ENCODE assay signal across 8 cellular contexts in the genomic region with DNA sequence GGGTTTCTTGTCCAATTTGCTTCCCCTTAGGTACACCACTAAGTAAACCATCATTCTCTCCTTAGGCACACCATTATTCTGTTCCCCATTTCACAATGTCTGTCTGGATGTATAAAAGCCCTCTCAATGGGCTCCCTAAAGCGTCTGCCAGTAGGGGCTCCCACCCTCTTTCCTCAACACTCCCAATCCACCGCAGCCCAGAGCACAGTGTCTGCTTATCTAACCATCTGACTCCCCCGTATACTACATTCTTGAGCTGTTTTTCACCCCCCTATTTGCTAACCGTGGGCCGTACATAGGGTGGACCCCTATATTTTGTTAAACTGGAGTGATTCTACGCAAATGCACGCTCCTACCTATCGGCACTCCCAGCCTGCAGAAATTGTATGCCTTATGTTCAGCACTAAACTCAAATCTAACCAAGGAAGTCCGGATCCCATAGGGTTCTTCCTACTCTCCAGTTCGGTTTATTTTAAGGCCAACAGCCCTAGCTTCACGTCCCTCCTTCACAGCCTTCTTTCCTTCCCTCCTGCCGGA. TPM values are rescaled to one million over a fixed set of nuclear protein-coding genes. Genes with fewer than 3 reads are reported as not detected.
DNase-seq lines count a peak whose midpoint lies in the region; ATAC-seq, FAIRE-seq and TF ChIP-seq lines count a peak whose summit lies in the region.

No MANE protein-coding gene starts in this region.

- H4K5ac ChIP-seq in H1 (ENCODE audit: insufficient read length, low read depth, low read length): peak overlapping the region; percentile 32

- H3K4me3 ChIP-seq in HUES64 (ENCODE audit: low read length) (peak overlapping the region; percentile 97), SJSA1 (peak overlapping the region; percentile 73), H1 (ENCODE audit: extremely low read depth in 1 of 4, insufficient read depth in 2 of 4, low read depth in 3 of 4, low read length in 4 of 4) (peak overlapping the region; percentile 79 to 99 (median 90)), mucosa of rectum (ENCODE audit: low read length in 2 of 2) (peak overlapping the region; percentile 86 to 92)

- H3K27me3 ChIP-seq in HUES64 (ENCODE audit: insufficient read depth, low read length): no peaks in the 10 kb centered on the region
- H3K27me3 ChIP-seq in SJSA1 (replicated peaks): no peaks in the 10 kb centered on the region
- no peaks in the 10 kb centered on the region for H3K27me3 ChIP-seq in H1 (replicated peaks in 1 of 4; ENCODE audit: control insufficient read depth in 3 of 4, extremely low read depth in 1 of 4, insufficient read depth in 3 of 4, low read length in 3 of 4)
- no peaks in the 10 kb centered on the region for H3K27me3 ChIP-seq in mucosa of rectum (ENCODE audit: control insufficient read depth in 2 of 2, insufficient read depth in 2 of 2, low read length in 2 of 2)

- H3K9me3 ChIP-seq in HUES64 (ENCODE audit: insufficient read depth, low read depth, low read length): no peaks in the 10 kb centered on the region
- H3K9me3 ChIP-seq in SJSA1 (replicated peaks): no peaks in the 10 kb centered on the region
- no peaks in the 10 kb centered on the region for H3K9me3 ChIP-seq in H1 (ENCODE audit: insufficient read depth in 2 of 2, low read depth in 1 of 2, low read length in 1 of 2)
- H3K9me3 ChIP-seq in mucosa of rectum (ENCODE audit: control insufficient read depth in 2 of 2, low read length in 2 of 2): no peaks in the 10 kb centered on the region

- peak; percentile 12 for ATAC-seq in GM19372 (IDR thresholded peaks at IDR 0.05; ENCODE audit: low read depth, unreplicated experiment)

- POLR2A ChIA-PET in H1 (lab: Charles Lee; ENCODE audit: partially characterized antibody): interaction anchor here (0.6 to 2.1 kb wide), 24 partner anchors 8 to 160 kb away, joined by 3 to 7 read pairs (median 4); partner anchors contain the start of genes CASC3, CSF3, GSDMA and LRRC3C

- peaks cover 12 to 28% of the 10 kb centered on the region in 2 experiments for H3K79me2 ChIP-seq in H1 (ENCODE audit: control insufficient read depth in 1 of 2, insufficient read depth in 2 of 2, low read length in 2 of 2)

- H3K4me2 ChIP-seq in H1 (ENCODE audit: insufficient read depth in 1 of 2, low read depth in 2 of 2, low read length in 2 of 2): peak overlapping the region; percentile 69 to 90

- no peak overlapping the region for H2BK120ac ChIP-seq in H1 (replicated peaks; ENCODE audit: low read depth, low read length)

- H3K23ac ChIP-seq in H1 (ENCODE audit: insufficient read length): no peak overlapping the region

- peak overlapping the region; percentile 43 for H3K56ac ChIP-seq in H1 (replicated peaks; ENCODE audit: insufficient read length, low read depth, low read length)

- DNase-seq in DMS 273 treated with DMSO at 0.1 percent for 48 hours (lab: John Stamatoyannopoulos, UW) (peak; percentile 31), SJSA1 (ENCODE audit: low read depth in 1 of 2, low spot score in 2 of 2) (no peak), H1 (ENCODE audit: low read depth in 1 of 2, low spot score in 2 of 2) (no peak), dedifferentiated amniotic fluid mesenchymal stem cell (ENCODE audit: extremely low spot score) (no peak), GM10266 (ENCODE audit: extremely low spot score) (no peak)

- H2BK15ac ChIP-seq in H1 (ENCODE audit: low read length): peak overlapping the region; percentile 99; the same call in 1 of the 2 replicates

- H3K14ac ChIP-seq in H1 (ENCODE audit: insufficient read length): no peak overlapping the region

- peak overlapping the region; percentile 55 for H3K18ac ChIP-seq in H1 (ENCODE audit: extremely low read depth, low read length)

- H3K27ac ChIP-seq in HUES64 (ENCODE audit: low read depth, low read length): peak overlapping the region; percentile 86; the same call in 1 of the 2 replicates
- peak overlapping the region; percentile 19; the same call in 1 of the 2 replicates for H3K27ac ChIP-seq in SJSA1
- peak overlapping the region; percentile 43; the same call in 1 of the 2 replicates for H3K27ac ChIP-seq in H1 (ENCODE audit: low read depth, low read length)
- peak overlapping the region; percentile 89 to 91 for H3K27ac ChIP-seq in mucosa of rectum (ENCODE audit: low read depth in 2 of 2, low read length in 2 of 2)

- peak overlapping the region; percentile 84 for H2BK5ac ChIP-seq in H1 (ENCODE audit: low read depth, low read length)

- 4% methylated on average over 12 of the region's 12 CpGs for WGBS in HUES64
- 2% methylated on average over 11 of the region's 12 CpGs; no CpG with 5 or more reads in 1 of the 2 experiments for WGBS in H1 (ENCODE audit: extremely low coverage in 1 of 2, insufficient coverage in 1 of 2, insufficient read length in 1 of 2, insufficient replicate concordance in 2 of 2, low coverage in 1 of 2, low lambda C conversion rate in 2 of 2, missing lambda C conversion rate in 1 of 2), 2 experiments

- peak in 2 of 3 experiments; percentile 17 to 31; a peak in 2 of 4 replicates for TF ChIP-seq CTCF in H1 (IDR thresholded peaks at IDR 0.05; ENCODE audit: control extremely low read depth in 1 of 3, insufficient read depth in 1 of 3, low read depth in 1 of 3, low read length in 3 of 3)
- TF ChIP-seq CTCF in GM10266 (IDR thresholded peaks at IDR 0.05; ENCODE audit: control insufficient read depth, insufficient read depth, low read depth, missing control alignments): no peak

- H3K4me1 ChIP-seq in HUES64 (ENCODE audit: insufficient read depth, low read length) (peaks cover 18% of the 10 kb centered on the region), SJSA1 (replicated peaks) (peaks cover 18% of the 10 kb centered on the region), H1 (replicated peaks in 1 of 4; ENCODE audit: control insufficient read depth in 3 of 4, insufficient read depth in 4 of 4, low read length in 3 of 4) (peaks cover 0 to 6% (median 3%) of the 10 kb centered on the region in 4 experiments; a peak in 5 of 7 replicates), mucosa of rectum (ENCODE audit: control insufficient read depth in 2 of 2, insufficient read depth in 2 of 2, low read length in 2 of 2) (peaks cover 6 to 20% of the 10 kb centered on the region in 2 donors)

- H3K9ac ChIP-seq in HUES64 (ENCODE audit: low read depth, low read length): peak overlapping the region; percentile 95
- H3K9ac ChIP-seq in H1 (replicated peaks in 1 of 4; ENCODE audit: extremely low read depth in 1 of 4, low read depth in 3 of 4, low read length in 3 of 4): peak overlapping the region in 3 of 4 experiments; percentile 25 to 60 (median 59); a peak in 6 of 7 replicates
- H3K9ac ChIP-seq in mucosa of rectum (ENCODE audit: low read depth in 1 of 2, low read length in 2 of 2): peak overlapping the region; percentile 93 to 99

- 0 out of 2 replicates have a peak overlapping the region, but pooled peaks have one; percentile 40 for H2BK20ac ChIP-seq in H1 (ENCODE audit: low read length)

- peak overlapping the region; percentile 13 for H2BK12ac ChIP-seq in H1 (ENCODE audit: low read depth, low read length)

- CTCF ChIA-PET in H1 (lab: Charles Lee; ENCODE audit: partially characterized antibody): interaction anchor here (0.6 to 2.7 kb wide), 15 partner anchors 8 to 358 kb away, joined by 3 to 31 read pairs (median 6); no protein-coding TSS in a partner anchor

- H4K91ac ChIP-seq in H1 (replicated peaks; ENCODE audit: insufficient read length, low read length): peak overlapping the region; percentile 36

- 0 out of 4 replicates have a peak, but pooled peaks of 1 of the 2 experiments have one; percentile 10 for TF ChIP-seq RAD21 in H1 (IDR thresholded peaks at IDR 0.05 in 1 of 2, conservative IDR thresholded peaks at IDR 0.05 in 1 of 2; ENCODE audit: low read depth in 2 of 2, low read length in 2 of 2)

- H4K20me1 ChIP-seq in H1 (replicated peaks in 1 of 2; ENCODE audit: control insufficient read depth in 1 of 2, insufficient read depth in 2 of 2, low read length in 2 of 2): peaks cover 4 to 13% of the 10 kb centered on the region in 2 experiments

- TF ChIP-seq POLR2A in H1 (IDR thresholded peaks at IDR 0.05; ENCODE audit: control extremely low read depth in 1 of 2, low read depth in 2 of 2, low read length in 2 of 2): no peak; a peak in 1 of 3 replicates

- H2AK5ac ChIP-seq in H1 (ENCODE audit: low read depth, low read length): no peak overlapping the region

- peak overlapping the region; percentile 77 for H2AFZ ChIP-seq in H1 (ENCODE audit: low read length)

- H4K8ac ChIP-seq in H1 (ENCODE audit: extremely low read depth, insufficient read depth, low read length): no peak overlapping the region

- no peak for FAIRE-seq in H1 (lab: Jason Lieb, UNC)

- peaks cover 17% of the 10 kb centered on the region for H3K23me2 ChIP-seq in H1 (ENCODE audit: low read depth, low read length)

- H3K79me1 ChIP-seq in H1 (ENCODE audit: low read depth, low read length): peaks cover 2% of the 10 kb centered on the region; the same call in 1 of the 2 replicates

- H3K4ac ChIP-seq in H1 (replicated peaks; ENCODE audit: insufficient read length, low read depth, low read length): no peak overlapping the region

- peaks cover 15% of the 10 kb centered on the region for H3K36me3 ChIP-seq in HUES64 (ENCODE audit: insufficient read depth, low read length)
- H3K36me3 ChIP-seq in SJSA1: peaks cover 21% of the 10 kb centered on the region
- H3K36me3 ChIP-seq in H1 (ENCODE audit: control insufficient read depth in 2 of 4, insufficient read depth in 4 of 4, low read length in 3 of 4): peaks cover 6 to 9% (median 8%) of the 10 kb centered on the region in 4 experiments; a peak in 6 of 8 replicates
- peaks cover 9% of the 10 kb centered on the region in 2 donors for H3K36me3 ChIP-seq in mucosa of rectum (ENCODE audit: control insufficient read depth in 2 of 2, insufficient read depth in 2 of 2, low read length in 2 of 2)

- TF ChIP-seq EP300 in H1 (IDR thresholded peaks at IDR 0.05; ENCODE audit: borderline replicate concordance in 1 of 2, low read depth in 2 of 2, low read length in 2 of 2): no peak

RNA-seq across cellular contexts. Expression of gene PSMD3, which starts 0.7 kb away (rescaled TPM):
- polyA plus RNA-seq in HUES64 (2013, experiment 1 of 2): 165 TPM
- 153 TPM for polyA plus RNA-seq in HUES64 (2013, experiment 2 of 2)
- total RNA-seq in SJSA1 (2014; rRNA removed; shearing (Covaris generic)): 98.3 and 167 TPM in 2 replicates
- 198 TPM in 2 replicates for total RNA-seq in H1 (2021; fragmentation: NEBNext Ultra II Directional; extraction: Animal tissue kit (Norgen Biotek cat#: 25700))
- polyA plus RNA-seq in H1 (2011; rRNA removed): 151 and 182 TPM in 2 replicates
- polyA plus RNA-seq in H1 (2011; cell fraction: cytosol; rRNA removed): 163 TPM
- 205 TPM for polyA plus RNA-seq in H1 (2011; cell fraction: nucleus; rRNA removed)
- polyA plus RNA-seq in H1 (2012, experiment 1 of 2): 176 to 222 TPM (median 218 TPM) in 4 replicates
- 235 TPM for polyA plus RNA-seq in H1 (2012, experiment 2 of 2)
- polyA plus RNA-seq in H1 (2013, experiment 1 of 2): 142 TPM
- polyA plus RNA-seq in H1 (2013, experiment 2 of 2): 143 TPM
- polyA minus RNA-seq in H1 (2011; rRNA and poly(A)+ RNA removed): 133 and 164 TPM in 2 replicates
- 79.9 TPM for polyA minus RNA-seq in H1 (2011; cell fraction: cytosol; rRNA and poly(A)+ RNA removed)
- polyA minus RNA-seq in H1 (2011; cell fraction: nucleus; rRNA and poly(A)+ RNA removed): 44.9 TPM

RNA-seq across cellular contexts. Expression of gene GSDMA, which starts 17.1 kb away (rescaled TPM):
- polyA plus RNA-seq in HUES64 (2013, experiment 1 of 2): not detected
- polyA plus RNA-seq in HUES64 (2013, experiment 2 of 2): not detected
- not detected in 2 replicates for total RNA-seq in SJSA1 (2014; rRNA removed; shearing (Covaris generic))
- not detected in 2 replicates for total RNA-seq in H1 (2021; fragmentation: NEBNext Ultra II Directional; extraction: Animal tissue kit (Norgen Biotek cat#: 25700))
- 0.03 and 0.05 TPM in 2 replicates for polyA plus RNA-seq in H1 (2011; rRNA removed)
- not detected for polyA plus RNA-seq in H1 (2011; cell fraction: cytosol; rRNA removed)
- not detected for polyA plus RNA-seq in H1 (2011; cell fraction: nucleus; rRNA removed)
- not detected in 4 replicates for polyA plus RNA-seq in H1 (2012, experiment 1 of 2)
- 0.07 TPM for polyA plus RNA-seq in H1 (2012, experiment 2 of 2)
- polyA plus RNA-seq in H1 (2013, experiment 1 of 2): 0.06 TPM
- 0.06 TPM for polyA plus RNA-seq in H1 (2013, experiment 2 of 2)
- polyA minus RNA-seq in H1 (2011; rRNA and poly(A)+ RNA removed): 0.44 TPM in 1 of 2 replicates, not detected in the other
- polyA minus RNA-seq in H1 (2011; cell fraction: cytosol; rRNA and poly(A)+ RNA removed): not detected
- not detected for polyA minus RNA-seq in H1 (2011; cell fraction: nucleus; rRNA and poly(A)+ RNA removed)

RNA-seq across cellular contexts. Expression of gene CSF3, which starts 35.3 kb away (rescaled TPM):
- not detected for polyA plus RNA-seq in HUES64 (2013, experiment 1 of 2)
- polyA plus RNA-seq in HUES64 (2013, experiment 2 of 2): not detected
- not detected in 2 replicates for total RNA-seq in SJSA1 (2014; rRNA removed; shearing (Covaris generic))
- total RNA-seq in H1 (2021; fragmentation: NEBNext Ultra II Directional; extraction: Animal tissue kit (Norgen Biotek cat#: 25700)): not detected in 2 replicates
- polyA plus RNA-seq in H1 (2011; rRNA removed): 0.03 TPM in 1 of 2 replicates, not detected in the other
- 0.06 TPM for polyA plus RNA-seq in H1 (2011; cell fraction: cytosol; rRNA removed)
- not detected for polyA plus RNA-seq in H1 (2011; cell fraction: nucleus; rRNA removed)
- polyA plus RNA-seq in H1 (2012, experiment 1 of 2): not detected in 4 replicates
- not detected for polyA plus RNA-seq in H1 (2012, experiment 2 of 2)
- polyA plus RNA-seq in H1 (2013, experiment 1 of 2): not detected
- not detected for polyA plus RNA-seq in H1 (2013, experiment 2 of 2)
- polyA minus RNA-seq in H1 (2011; rRNA and poly(A)+ RNA removed): not detected in 2 replicates
- polyA minus RNA-seq in H1 (2011; cell fraction: cytosol; rRNA and poly(A)+ RNA removed): not detected
- polyA minus RNA-seq in H1 (2011; cell fraction: nucleus; rRNA and poly(A)+ RNA removed): not detected

RNA-seq across cellular contexts. Expression of gene LRRC3C, which starts 52.4 kb away (rescaled TPM):
- not detected for polyA plus RNA-seq in HUES64 (2013, experiment 1 of 2)
- not detected for polyA plus RNA-seq in HUES64 (2013, experiment 2 of 2)
- not detected in 2 replicates for total RNA-seq in SJSA1 (2014; rRNA removed; shearing (Covaris generic))
- total RNA-seq in H1 (2021; fragmentation: NEBNext Ultra II Directional; extraction: Animal tissue kit (Norgen Biotek cat#: 25700)): not detected in 2 replicates
- not detected in 2 replicates for polyA plus RNA-seq in H1 (2011; rRNA removed)
- not detected for polyA plus RNA-seq in H1 (2011; cell fraction: cytosol; rRNA removed)
- not detected for polyA plus RNA-seq in H1 (2011; cell fraction: nucleus; rRNA removed)
- polyA plus RNA-seq in H1 (2012, experiment 1 of 2): not detected in 4 replicates
- not detected for polyA plus RNA-seq in H1 (2012, experiment 2 of 2)
- not detected for polyA plus RNA-seq in H1 (2013, experiment 1 of 2)
- not detected for polyA plus RNA-seq in H1 (2013, experiment 2 of 2)
- not detected in 2 replicates for polyA minus RNA-seq in H1 (2011; rRNA and poly(A)+ RNA removed)
- not detected for polyA minus RNA-seq in H1 (2011; cell fraction: cytosol; rRNA and poly(A)+ RNA removed)
- polyA minus RNA-seq in H1 (2011; cell fraction: nucleus; rRNA and poly(A)+ RNA removed): not detected

RNA-seq across cellular contexts. Expression of gene ORMDL3, which starts 52.5 kb away (rescaled TPM):
- 33.6 TPM for polyA plus RNA-seq in HUES64 (2013, experiment 1 of 2)
- polyA plus RNA-seq in HUES64 (2013, experiment 2 of 2): 41.3 TPM
- total RNA-seq in SJSA1 (2014; rRNA removed; shearing (Covaris generic)): 36.0 and 39.1 TPM in 2 replicates
- total RNA-seq in H1 (2021; fragmentation: NEBNext Ultra II Directional; extraction: Animal tissue kit (Norgen Biotek cat#: 25700)): 50.4 and 54.6 TPM in 2 replicates
- 108 and 168 TPM in 2 replicates for polyA plus RNA-seq in H1 (2011; rRNA removed)
- polyA plus RNA-seq in H1 (2011; cell fraction: cytosol; rRNA removed): 81.5 TPM
- polyA plus RNA-seq in H1 (2011; cell fraction: nucleus; rRNA removed): 137 TPM
- polyA plus RNA-seq in H1 (2012, experiment 1 of 2): 68.0 to 82.6 TPM (median 74.3 TPM) in 4 replicates
- 55.0 TPM for polyA plus RNA-seq in H1 (2012, experiment 2 of 2)
- 125 TPM for polyA plus RNA-seq in H1 (2013, experiment 1 of 2)
- polyA plus RNA-seq in H1 (2013, experiment 2 of 2): 165 TPM
- 133 and 136 TPM in 2 replicates for polyA minus RNA-seq in H1 (2011; rRNA and poly(A)+ RNA removed)
- 33.8 TPM for polyA minus RNA-seq in H1 (2011; cell fraction: cytosol; rRNA and poly(A)+ RNA removed)
- polyA minus RNA-seq in H1 (2011; cell fraction: nucleus; rRNA and poly(A)+ RNA removed): 39.0 TPM

Comparison
In these comparisons a context has a peak if more than half of its experiments do, and no peak if none do; other contexts are left out.
1. H3K27ac ChIP-seq: peak in every context shown above with its lines; median percentile 90 in mucosa of rectum; 86 in HUES64; 43 in H1; 19 in SJSA1.